31 cellular contexts compared by ENCODE assay signal in genomic region chr6:168892031-168892430, GRCh38.
"Had no signal": no experiment of that assay in that cellular context is flagged by ENCODE, and none has a peak within 500 bp of the region (broad histone marks: within the 10 kb centered on the region; RNA-seq: fewer than 3 reads in every experiment).

No MANE protein-coding gene starts in this region.

- H3K9me3 Mint-ChIP-seq: activated CD4-positive, alpha-beta memory T cell treated with anti-CD3 and anti-CD28 coated beads, Interleukin-2, amount 10 ng/mL, durations not matched to agents 7 days and 5 days; activated CD4-positive, alpha-beta T cell treated with anti-CD3 and anti-CD28 coated beads, Interleukin-2, amount 10 ng/mL, durations not matched to agents 7 days and 5 days; activated naive CD4-positive, alpha-beta T cell treated with anti-CD3 and anti-CD28 coated beads, Interleukin-2, amount 50 U/mL, for 72 hours; activated T-cell treated with anti-CD3 and anti-CD28 coated beads, Interleukin-2, amount 50 U/mL, for 24 hours had no signal

- H3K36me3 ChIP-seq: colonic mucosa, gastroesophageal sphincter, pancreas, prostate gland, sigmoid colon, suprapubic skin, tibial artery had no signal

- ATAC-seq: activated naive CD4-positive, alpha-beta T cell treated with anti-CD3 and anti-CD28 coated beads, Interleukin-2, amount 50 U/mL, for 72 hours; gastroesophageal sphincter; naive thymus-derived CD4-positive, alpha-beta T cell; pancreas; T-helper 17 cell had no signal

- H3K27me3 ChIP-seq: colonic mucosa, dorsolateral prefrontal cortex, gastroesophageal sphincter, pancreas, sigmoid colon, suprapubic skin, tibial artery had no signal

- DNase-seq: activated CD4-positive, alpha-beta memory T cell treated with anti-CD3 and anti-CD28 coated beads, Interleukin-2, amount 10 ng/mL, durations not matched to agents 7 days and 5 days; activated CD4-positive, alpha-beta T cell treated with anti-CD3 and anti-CD28 coated beads for 1 hour; activated CD4-positive, alpha-beta T cell treated with anti-CD3 and anti-CD28 coated beads, Interleukin-2, amount 10 ng/mL, durations not matched to agents 7 days and 5 days; activated CD8-positive, alpha-beta memory T cell treated with anti-CD3 and anti-CD28 coated beads, Interleukin-2, amount 50 U/mL, for 48 hours; activated naive CD4-positive, alpha-beta T cell; activated T-cell treated with anti-CD3 and anti-CD28 coated beads, Interleukin-2, amount 50 U/mL, for 24 hours; anterior cingulate cortex; cerebellar nuclear complex; colonic mucosa; dorsolateral prefrontal cortex; effector memory CD4-positive, alpha-beta T cell; erythroblast; hypothalamus; immature natural killer cell; midbrain; naive thymus-derived CD4-positive, alpha-beta T cell; nucleus accumbens; pancreas; retina; sigmoid colon; stimulated activated CD4-positive, alpha-beta T cell treated with anti-CD3 and anti-CD28 coated beads, Interleukin-1b, Interleukin-23, amount 100 ng/mL, for 48 hours; stimulated activated naive CD4-positive, alpha-beta T cell; T-helper 17 cell; T1000; tibial artery had no signal

- H3K27ac ChIP-seq: colonic mucosa, dorsolateral prefrontal cortex, gastroesophageal sphincter, pancreas, prostate gland, sigmoid colon, suprapubic skin, tibial artery had no signal

- H3K4me2 ChIP-seq: smooth muscle cell had no signal

- H3K27ac Mint-ChIP-seq: activated CD4-positive, alpha-beta memory T cell treated with anti-CD3 and anti-CD28 coated beads, Interleukin-2, amount 10 ng/mL, durations not matched to agents 7 days and 5 days; activated CD4-positive, alpha-beta T cell treated with anti-CD3 and anti-CD28 coated beads, Interleukin-2, amount 10 ng/mL, durations not matched to agents 7 days and 5 days; activated naive CD4-positive, alpha-beta T cell treated with anti-CD3 and anti-CD28 coated beads, Interleukin-2, amount 50 U/mL, for 72 hours; activated T-cell treated with anti-CD3 and anti-CD28 coated beads, Interleukin-2, amount 50 U/mL, for 24 hours; naive thymus-derived CD4-positive, alpha-beta T cell; T-helper 17 cell had no signal

- H3K9me3 ChIP-seq: colonic mucosa, gastroesophageal sphincter, pancreas, prostate gland, sigmoid colon, suprapubic skin had no signal

- H3K36me3 Mint-ChIP-seq: activated naive CD4-positive, alpha-beta T cell treated with anti-CD3 and anti-CD28 coated beads, Interleukin-2, amount 50 U/mL, for 72 hours; immature natural killer cell had no signal

- H3K4me3 Mint-ChIP-seq: activated CD4-positive, alpha-beta memory T cell treated with anti-CD3 and anti-CD28 coated beads, Interleukin-2, amount 10 ng/mL, durations not matched to agents 7 days and 5 days; activated CD4-positive, alpha-beta T cell treated with anti-CD3 and anti-CD28 coated beads, Interleukin-2, amount 10 ng/mL, durations not matched to agents 7 days and 5 days; activated T-cell treated with anti-CD3 and anti-CD28 coated beads, Interleukin-2, amount 50 U/mL, for 24 hours; immature natural killer cell; naive thymus-derived CD4-positive, alpha-beta T cell; T-helper 17 cell had no signal

- FAIRE-seq: bronchial epithelial cell, pancreas had no signal

- H3K27me3 Mint-ChIP-seq: activated CD4-positive, alpha-beta memory T cell treated with anti-CD3 and anti-CD28 coated beads, Interleukin-2, amount 10 ng/mL, durations not matched to agents 7 days and 5 days; activated CD4-positive, alpha-beta T cell treated with anti-CD3 and anti-CD28 coated beads, Interleukin-2, amount 10 ng/mL, durations not matched to agents 7 days and 5 days; activated T-cell treated with anti-CD3 and anti-CD28 coated beads, Interleukin-2, amount 50 U/mL, for 24 hours; naive thymus-derived CD4-positive, alpha-beta T cell; T-helper 17 cell had no signal

- H3K4me1 ChIP-seq: colonic mucosa, pancreas, tibial artery had no signal

- H3K4me3 ChIP-seq: colonic mucosa, dorsolateral prefrontal cortex, gastroesophageal sphincter, pancreas, prostate gland, sigmoid colon, smooth muscle cell, suprapubic skin, tibial artery had no signal
